8 cellular contexts compared by ENCODE assay signal in the genomic region with DNA sequence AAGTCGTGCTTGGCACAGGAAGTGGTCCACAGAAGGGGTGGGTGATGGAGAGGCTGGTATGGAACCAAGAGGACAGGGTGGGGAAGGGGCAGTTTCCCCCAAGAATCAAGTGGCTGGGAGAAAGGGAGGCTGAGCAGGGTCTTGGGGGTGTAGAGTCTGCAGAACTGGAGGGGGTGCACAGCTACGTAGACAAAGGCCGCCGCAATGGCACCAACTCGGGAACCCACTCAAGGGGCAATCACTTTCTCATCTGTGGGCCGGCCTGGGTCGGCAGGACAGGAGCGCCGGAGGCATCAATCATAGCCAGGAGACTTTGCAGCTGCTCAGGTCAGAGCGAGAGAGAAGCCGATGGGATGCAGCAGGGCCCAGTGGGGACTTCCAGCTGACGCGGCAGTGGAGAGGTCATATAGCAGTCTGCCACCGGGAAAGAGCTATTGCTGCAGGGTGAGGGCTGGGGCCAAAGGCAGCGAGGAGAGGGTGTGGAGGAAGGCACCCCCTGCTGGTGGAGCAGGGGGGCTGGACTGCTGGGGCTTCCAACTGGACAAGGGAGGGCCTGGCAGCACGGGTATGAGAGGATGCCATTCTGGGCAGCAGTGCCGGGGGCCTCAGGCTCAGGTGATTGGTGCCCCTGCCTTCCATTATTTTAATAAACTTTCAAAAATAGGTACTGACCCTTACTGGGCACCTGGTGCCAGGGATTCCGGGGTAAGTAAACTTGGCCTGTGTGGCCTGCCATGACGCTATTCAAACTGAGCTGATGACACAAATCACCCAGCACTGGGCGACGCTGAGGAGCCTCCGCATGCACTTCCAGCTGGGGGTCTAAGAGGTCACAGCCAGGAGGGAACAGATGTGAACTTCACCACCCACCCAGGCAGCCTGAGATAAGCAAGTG. TPM values are rescaled to one million over a fixed set of nuclear protein-coding genes. Genes with fewer than 3 reads are reported as not detected.
DNase-seq lines count a peak whose midpoint lies in the region; TF ChIP-seq lines count a peak whose summit lies in the region.

No MANE protein-coding gene starts in this region.

- intact Hi-C loops in Caco-2 (cut with micrococcal nuclease; ENCODE audit: unreplicated experiment): loop anchor here (2.0 kb wide), 1 partner anchor 56 kb away; no protein-coding TSS in a partner anchor
- intact Hi-C loops in uterus (cut with DNase I; ENCODE audit: low total_unique reads): no loop called here

- H3K27me3 ChIP-seq in Caco-2 (replicated peaks; ENCODE audit: control insufficient read depth, insufficient read depth, low read length) (no peaks in the 10 kb centered on the region), uterus (no peaks in the 10 kb centered on the region)
- no peaks in the 10 kb centered on the region for H3K27me3 ChIP-seq in effector memory CD4-positive, alpha-beta T cell (replicated peaks; ENCODE audit: control insufficient read depth, insufficient read depth, low read length, poor library complexity, severe bottlenecking)

- H3K4me1 Mint-ChIP-seq in Caco-2 (ENCODE audit: low read depth, unreplicated experiment) (no peaks in the 10 kb centered on the region), mesothelial cell of epicardium (peaks cover 30% of the 10 kb centered on the region)

- peaks cover 30% of the 10 kb centered on the region for H3K36me3 Mint-ChIP-seq in Caco-2 (ENCODE audit: insufficient read depth, unreplicated experiment)
- peaks cover 16% of the 10 kb centered on the region for H3K36me3 Mint-ChIP-seq in mesothelial cell of epicardium

- no peak for TF ChIP-seq POLR2A in uterus (IDR thresholded peaks at IDR 0.05)

- CTCF ChIA-PET in Caco-2 (lab: Charles Lee): interaction anchor here (0.6 to 1.0 kb wide), 6 partner anchors 8 to 56 kb away, joined by 3 to 9 read pairs (median 3); no protein-coding TSS in a partner anchor
- CTCF ChIA-PET in HEK293T (lab: Yijun Ruan, JAX): interaction anchor here (1.0 kb wide), 1 partner anchor 31 kb away, joined by 3 read pairs; no protein-coding TSS in a partner anchor

- H3K9me3 ChIP-seq in Caco-2 (no peaks in the 10 kb centered on the region; the same call in 1 of the 2 replicates), uterus (no peaks in the 10 kb centered on the region)
- H3K9me3 ChIP-seq in effector memory CD4-positive, alpha-beta T cell (ENCODE audit: control insufficient read depth, low read length): no peaks in the 10 kb centered on the region

- peak; percentile 52 to 74 for TF ChIP-seq CTCF in Caco-2 (IDR thresholded peaks at IDR 0.05; ENCODE audit: insufficient read depth in 1 of 2, low read depth in 1 of 2, low read length in 1 of 2, severe bottlenecking in 1 of 2, unreplicated experiment in 1 of 2)
- peak; percentile 60 for TF ChIP-seq CTCF in mesothelial cell of epicardium (IDR thresholded peaks at IDR 0.05; ENCODE audit: unreplicated experiment)
- peak; percentile 60 to 78 (median 64) for TF ChIP-seq CTCF in uterus (IDR thresholded peaks at IDR 0.05)

- no peaks in the 10 kb centered on the region; the same call in 1 of the 2 replicates for H3K36me3 ChIP-seq in Caco-2 (ENCODE audit: control insufficient read depth, insufficient read depth, low read length)
- peaks cover 9% of the 10 kb centered on the region for H3K36me3 ChIP-seq in effector memory CD4-positive, alpha-beta T cell (ENCODE audit: control insufficient read depth, insufficient read depth, low read length)
- H3K36me3 ChIP-seq in uterus: no peaks in the 10 kb centered on the region

- H3K27me3 Mint-ChIP-seq in Caco-2 (ENCODE audit: insufficient read depth, unreplicated experiment) (no peaks in the 10 kb centered on the region), mesothelial cell of epicardium (ENCODE audit: low read depth) (no peaks in the 10 kb centered on the region)

- H3K9me3 Mint-ChIP-seq in Caco-2 (ENCODE audit: unreplicated experiment) (peaks cover 3% of the 10 kb centered on the region), mesothelial cell of epicardium (peaks cover 5% of the 10 kb centered on the region)

- DNase-seq in Caco-2 (peak in 1 of 2 experiments; percentile 60), HEK293T (ENCODE audit: extremely low spot score) (peak; percentile 60), SW480 (ENCODE audit: low spot score) (peak; percentile 9), mesothelial cell of epicardium (ENCODE audit: low spot score in 2 of 2, unreplicated experiment in 2 of 2) (no peak), uterus (peak; percentile 71 to 72), NCI-H748 treated with DMSO at 0.1 percent for 48 hours (lab: John Stamatoyannopoulos, UW) (no peak), NCI-H1417 (lab: John Stamatoyannopoulos, UW) (no peak)
- DNase-seq in effector memory CD4-positive, alpha-beta T cell: no peak

- BruUV-seq in Caco-2 (replicated peaks; lab: Mats Ljungman, UMichigan): no TSS peak

- H3K4me3 ChIP-seq in Caco-2 (ENCODE audit: low read depth, low read length): no peak overlapping the region
- no peak overlapping the region for H3K4me3 ChIP-seq in effector memory CD4-positive, alpha-beta T cell (ENCODE audit: insufficient read depth, low read depth, low read length, poor library complexity, severe bottlenecking)
- H3K4me3 ChIP-seq in uterus: no peak overlapping the region

- no peak overlapping the region for H3K4me3 Mint-ChIP-seq in Caco-2 (ENCODE audit: unreplicated experiment)
- no peak overlapping the region for H3K4me3 Mint-ChIP-seq in mesothelial cell of epicardium

- H3K27ac ChIP-seq in effector memory CD4-positive, alpha-beta T cell (ENCODE audit: insufficient read depth, low read length, poor library complexity, severe bottlenecking): peak overlapping the region; percentile 27
- peak overlapping the region; percentile 83 to 85 for H3K27ac ChIP-seq in uterus

- no peaks in the 10 kb centered on the region for H3K4me1 ChIP-seq in Caco-2
- H3K4me1 ChIP-seq in effector memory CD4-positive, alpha-beta T cell (ENCODE audit: control insufficient read depth, insufficient read depth, low read length, poor library complexity, severe bottlenecking): peaks cover 13% of the 10 kb centered on the region
- peaks cover 7 to 31% of the 10 kb centered on the region in 2 donors for H3K4me1 ChIP-seq in uterus

- peak overlapping the region; percentile 54 for H3K27ac Mint-ChIP-seq in Caco-2 (ENCODE audit: unreplicated experiment)
- peak overlapping the region; percentile 84 for H3K27ac Mint-ChIP-seq in mesothelial cell of epicardium

- POLR2A ChIA-PET in Caco-2 (lab: Charles Lee) (no interaction called here), HEK293T (lab: Yijun Ruan, JAX) (no interaction called here)

TF ChIP-seq in HEK293T, 16 proteins besides CTCF, POLR2A, EP300 and RAD21:
- no peak for TF ChIP-seq SP1 (IDR thresholded peaks at IDR 0.05)
- no peak for TF ChIP-seq ELF4 (IDR thresholded peaks at IDR 0.05)
- no peak for TF ChIP-seq FOXA1 (IDR thresholded peaks at IDR 0.05)
- TF ChIP-seq FOXM1 (IDR thresholded peaks at IDR 0.05; ENCODE audit: borderline replicate concordance): no peak
- no peak for TF ChIP-seq CTBP1 (IDR thresholded peaks at IDR 0.05; ENCODE audit: borderline replicate concordance)
- TF ChIP-seq BHLHE40 (IDR thresholded peaks at IDR 0.05; ENCODE audit: borderline replicate concordance): no peak
- TF ChIP-seq NFRKB (IDR thresholded peaks at IDR 0.05): no peak
- no peak for TF ChIP-seq L3MBTL2 (conservative IDR thresholded peaks at IDR 0.05)
- TF ChIP-seq ARNT (IDR thresholded peaks at IDR 0.05): no peak
- no peak for TF ChIP-seq TARDBP (IDR thresholded peaks at IDR 0.05)
TF ChIP-seq in HEK293T: peak in this region for 0.

RNA-seq across cellular contexts. Expression of a gene that starts 52.5 kb away (rescaled TPM):
- total RNA-seq in Caco-2 (2022) (45.5 and 64.1 TPM in 2 replicates), mesothelial cell of epicardium (100 to 104 TPM (median 102 TPM) in 3 replicates), uterus (100 to 1,000 TPM in 1 of 4 donors, 10 to 100 TPM in 3; 11.2 to 142 (median 18.2) TPM)

Comparison
In these comparisons a context has a peak if more than half of its experiments do, and no peak if none do; other contexts are left out.
1. DNase-seq: peak in HEK293T (single experiment), SW480 (single experiment) and uterus (2 of 2); none in effector memory CD4-positive, alpha-beta T cell (0 of 3), mesothelial cell of epicardium (0 of 2), NCI-H748 treated with DMSO at 0.1 percent for 48 hours (single experiment) and NCI-H1417 (0 of 3).
2. Peak in every context shown above with its lines, with median percentiles within 50 percentile points of each other: CTCF ChIP-seq.